In the genomic region with DNA sequence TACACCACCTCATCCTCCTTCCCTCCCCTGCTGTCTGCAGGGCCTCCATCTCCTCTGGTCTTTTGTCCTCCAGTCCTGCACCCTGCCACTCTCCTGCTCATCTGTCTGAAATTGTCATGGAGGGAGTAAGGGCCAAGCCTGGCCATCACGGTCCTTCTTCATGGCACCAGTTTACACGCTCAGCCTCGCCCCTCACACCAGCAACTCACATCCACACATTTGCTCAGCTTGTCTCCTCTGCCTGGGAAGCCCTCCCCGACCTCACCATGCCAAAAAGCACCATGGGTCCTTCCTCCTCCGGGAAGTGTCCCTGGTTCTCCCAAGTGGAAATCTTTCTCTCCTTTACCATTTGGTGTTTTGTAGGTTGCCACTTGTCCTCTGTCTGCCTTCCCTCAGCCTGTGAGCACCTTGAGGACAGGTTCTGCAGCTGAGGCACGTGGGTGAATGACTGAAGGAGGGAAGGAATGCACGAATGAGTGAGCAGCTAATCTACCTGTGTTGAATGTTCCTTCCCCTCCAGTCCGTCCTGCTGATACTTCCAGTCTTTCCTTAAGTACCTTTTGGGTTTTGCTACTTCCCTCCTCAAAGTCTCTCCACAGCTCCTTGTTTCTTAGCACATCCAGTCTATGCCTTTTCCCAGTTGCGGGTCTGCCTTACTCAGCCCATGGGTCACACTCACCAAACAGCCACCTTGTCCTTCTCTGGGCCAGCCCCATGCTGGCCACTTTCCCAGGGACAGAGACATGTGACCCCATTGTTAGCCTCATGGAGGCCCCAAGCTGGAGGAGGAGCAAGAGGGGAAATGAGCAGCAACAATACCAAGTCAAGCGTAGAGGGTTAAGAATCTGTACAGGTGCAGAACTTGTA, we compare ENCODE assay signal across 11 cellular contexts. TPM values are rescaled to one million over a fixed set of nuclear protein-coding genes. Genes with fewer than 3 reads are reported as not detected.
DNase-seq lines count a peak whose midpoint lies in the region; TF ChIP-seq lines count a peak whose summit lies in the region.
"Had no signal": no experiment of that assay in that cellular context is flagged by ENCODE, and none has a peak within 500 bp of the region (broad histone marks: within the 10 kb centered on the region; RNA-seq: fewer than 3 reads in every experiment).

No MANE protein-coding gene starts in this region.

- H3K27ac ChIP-seq in angular gyrus (ENCODE audit: low read depth, low read length) = peak overlapping the region; percentile 50
- H3K27ac ChIP-seq: uterus had no signal

- no peaks in the 10 kb centered on the region for H3K27me3 Mint-ChIP-seq in activated naive CD4-positive, alpha-beta T cell treated with anti-CD3 and anti-CD28 coated beads, Interleukin-2, amount 50 U/mL, for 24 hours
- H3K27me3 Mint-ChIP-seq in type B pancreatic cell = no peaks in the 10 kb centered on the region

- TF ChIP-seq CTCF in type B pancreatic cell (conservative IDR thresholded peaks at IDR 0.05) (no peak), GM13976 (IDR thresholded peaks at IDR 0.05; ENCODE audit: borderline replicate concordance, control extremely low read depth, extremely low read depth, insufficient read depth, missing control alignments) (no peak)

- H3K4me1 Mint-ChIP-seq in activated naive CD4-positive, alpha-beta T cell treated with anti-CD3 and anti-CD28 coated beads, Interleukin-2, amount 50 U/mL, for 24 hours = peaks cover 33% of the 10 kb centered on the region
- peaks cover 42% of the 10 kb centered on the region for H3K4me1 Mint-ChIP-seq in type B pancreatic cell (ENCODE audit: unreplicated experiment)

- peak overlapping the region; percentile 17 for H3K4me3 Mint-ChIP-seq in activated naive CD4-positive, alpha-beta T cell treated with anti-CD3 and anti-CD28 coated beads, Interleukin-2, amount 50 U/mL, for 24 hours
- peak overlapping the region; percentile 99 for H3K4me3 Mint-ChIP-seq in type B pancreatic cell

- no peak overlapping the region for H3K27ac Mint-ChIP-seq in activated naive CD4-positive, alpha-beta T cell treated with anti-CD3 and anti-CD28 coated beads, Interleukin-2, amount 50 U/mL, for 24 hours
- H3K27ac Mint-ChIP-seq in type B pancreatic cell = peak overlapping the region; percentile 97

- DNase-seq in activated naive CD4-positive, alpha-beta T cell (lab: John Stamatoyannopoulos, UW) = no peak
- DNase-seq in medulla oblongata (ENCODE audit: extremely low spot score) = peak; percentile 92
- DNase-seq in type B pancreatic cell (ENCODE audit: extremely low spot score, unreplicated experiment) = no peak
- DNase-seq in NCI-H748 treated with DMSO at 0.1 percent for 48 hours (lab: John Stamatoyannopoulos, UW) = no peak
- DNase-seq in 8988T = no peak
- DNase-seq in GM13976 (ENCODE audit: low spot score) = no peak
- DNase-seq: activated CD8-positive, alpha-beta memory T cell treated with anti-CD3 and anti-CD28 coated beads for 24 hours; left colon; uterus had no signal

- in situ Hi-C loops in GM13976 (cut with MboI; ENCODE audit: low sequenced_read_pairs, unreplicated experiment) = no loop called here

- no peaks in the 10 kb centered on the region for H3K36me3 Mint-ChIP-seq in activated naive CD4-positive, alpha-beta T cell treated with anti-CD3 and anti-CD28 coated beads, Interleukin-2, amount 50 U/mL, for 24 hours
- peaks cover 8% of the 10 kb centered on the region for H3K36me3 Mint-ChIP-seq in type B pancreatic cell

- H3K9me3 Mint-ChIP-seq in activated naive CD4-positive, alpha-beta T cell treated with anti-CD3 and anti-CD28 coated beads, Interleukin-2, amount 50 U/mL, for 24 hours = no peaks in the 10 kb centered on the region
- H3K9me3 Mint-ChIP-seq in type B pancreatic cell = no peaks in the 10 kb centered on the region

RNA-seq across cellular contexts. Expression of a gene that starts 2.3 kb away (rescaled TPM):
- total RNA-seq in type B pancreatic cell (ENCODE audit: low replicate concordance) = 192 and 706 TPM in 2 replicates
